ENCODE assay signal across 9 cellular contexts in genomic region chr14:26204954-26205479, GRCh38.
DNase-seq lines count a peak whose midpoint lies in the region; ATAC-seq and TF ChIP-seq lines count a peak whose summit lies in the region.
"Had no signal": no experiment of that assay in that cellular context is flagged by ENCODE, and none has a peak within 500 bp of the region (broad histone marks: within the 10 kb centered on the region; RNA-seq: fewer than 3 reads in every experiment).

No MANE protein-coding gene starts in this region.

- H3K27ac Mint-ChIP-seq in WTC11 (peak overlapping the region; percentile 15; the same call in 1 of the 2 replicates), CD14-positive monocyte (no peak overlapping the region)
- H3K27ac Mint-ChIP-seq in stimulated activated naive B cell treated with anti-CD40 and anti-IgM and Interleukin-4, amounts not matched to agents 10 μg/mL and 1 μg/mL and 100 μg/mL, for 72 hours = no peak overlapping the region

- H2BK120ac ChIP-seq in neuronal stem cell (ENCODE audit: low read depth, low read length) = no peak overlapping the region

- H3K4me1 ChIP-seq in heart right ventricle = peaks cover 0 to 10% (median 0%) of the 10 kb centered on the region in 9 donors
- H3K4me1 ChIP-seq in neuronal stem cell (ENCODE audit: control insufficient read depth in 2 of 2, insufficient read depth in 1 of 2, low read depth in 1 of 2, low read length in 2 of 2) = peaks cover 0 to 2% of the 10 kb centered on the region in 2 donors

- no peak overlapping the region for H2BK5ac ChIP-seq in neuronal stem cell (ENCODE audit: low read length)

- CTCF ChIA-PET in WTC11 (lab: Charles Lee) = interaction anchor here (0.6 to 1.7 kb wide), 7 partner anchors 16 to 804 kb away, joined by 3 to 5 read pairs (median 3); no protein-coding TSS in a partner anchor

- H2AK5ac ChIP-seq in neuronal stem cell (ENCODE audit: low read depth, low read length) = no peak overlapping the region

- H3K79me1 ChIP-seq in neuronal stem cell (ENCODE audit: low read depth, low read length) = no peaks in the 10 kb centered on the region

- 1 to 2% methylated on average over 40 of the region's 40 CpGs for WGBS in heart right ventricle, 2 donors
- no CpG with 5 or more reads among the region's 40 CpGs for WGBS in neuronal stem cell (ENCODE audit: extremely low coverage in 2 of 2, insufficient read length in 2 of 2, insufficient replicate concordance in 1 of 2), 2 donors

- H3K36me3 Mint-ChIP-seq in WTC11 (no peaks in the 10 kb centered on the region), CD14-positive monocyte (no peaks in the 10 kb centered on the region)
- peaks cover 0 to 3% of the 10 kb centered on the region in 2 donors for H3K36me3 Mint-ChIP-seq in stimulated activated naive B cell treated with anti-CD40 and anti-IgM and Interleukin-4, amounts not matched to agents 10 μg/mL and 1 μg/mL and 100 μg/mL, for 72 hours

- H3K4me3 Mint-ChIP-seq in WTC11 (peak overlapping the region; percentile 77), CD14-positive monocyte (peak overlapping the region in 1 of 2 donors; percentile 69)
- peak overlapping the region in 1 of 2 donors; percentile 37 for H3K4me3 Mint-ChIP-seq in stimulated activated naive B cell treated with anti-CD40 and anti-IgM and Interleukin-4, amounts not matched to agents 10 μg/mL and 1 μg/mL and 100 μg/mL, for 72 hours

- H3K4me2 ChIP-seq in neuronal stem cell (ENCODE audit: insufficient read depth, low read length, poor library complexity, severe bottlenecking) = peak overlapping the region; percentile 80

- H3K9me3 ChIP-seq in heart right ventricle (no peaks in the 10 kb centered on the region), neuronal stem cell (replicated peaks in 1 of 2; ENCODE audit: control insufficient read depth in 2 of 2, insufficient read depth in 1 of 2, low read depth in 1 of 2, low read length in 2 of 2) (no peaks in the 10 kb centered on the region)

- no peak overlapping the region for H3K9ac ChIP-seq in neuronal stem cell (ENCODE audit: low read depth, low read length, poor library complexity)

- no peaks in the 10 kb centered on the region for H3K9me3 Mint-ChIP-seq in WTC11
- peaks cover 0 to 8% (median 2%) of the 10 kb centered on the region in 7 donors for H3K9me3 Mint-ChIP-seq in CD14-positive monocyte
- peaks cover 0 to 1% of the 10 kb centered on the region in 2 donors for H3K9me3 Mint-ChIP-seq in stimulated activated naive B cell treated with anti-CD40 and anti-IgM and Interleukin-4, amounts not matched to agents 10 μg/mL and 1 μg/mL and 100 μg/mL, for 72 hours

- no peak overlapping the region for H2BK12ac ChIP-seq in neuronal stem cell (ENCODE audit: low read length)

- POLR2A ChIA-PET in WTC11 (lab: Charles Lee) = interaction anchor here (0.7 to 1.6 kb wide), 2 partner anchors 41 to 248 kb away, joined by 3 to 6 read pairs; no protein-coding TSS in a partner anchor

- intact Hi-C loops in heart right ventricle (cut with DNase I) (no loop called here), CD14-positive monocyte (cut with micrococcal nuclease) (no loop called here)

- H2BK15ac ChIP-seq in neuronal stem cell (ENCODE audit: low read length) = peak overlapping the region; percentile 81

- peak overlapping the region; percentile 73 for H2AFZ ChIP-seq in neuronal stem cell (ENCODE audit: low read length)

- H3K27me3 Mint-ChIP-seq in WTC11 (ENCODE audit: low read depth) (peaks cover 42% of the 10 kb centered on the region), CD14-positive monocyte (ENCODE audit: low read depth in 3 of 3) (peaks cover 37 to 58% (median 55%) of the 10 kb centered on the region in 3 donors)
- H3K27me3 Mint-ChIP-seq in stimulated activated naive B cell treated with anti-CD40 and anti-IgM and Interleukin-4, amounts not matched to agents 10 μg/mL and 1 μg/mL and 100 μg/mL, for 72 hours = peaks cover 29 to 50% of the 10 kb centered on the region in 2 donors

- H3K4me3 ChIP-seq in heart right ventricle (peak overlapping the region; percentile 10 to 54 (median 42)), neuronal stem cell (ENCODE audit: low read length in 2 of 2) (peak overlapping the region in 1 of 2 donors; percentile 68)

- ATAC-seq in WTC11 (peak; percentile 92), heart right ventricle (peak in 5 of 8 donors; percentile 24 to 57 (median 25)), HG02870 (IDR thresholded peaks at IDR 0.05; ENCODE audit: unreplicated experiment) (no peak)
- no peak for ATAC-seq in stimulated activated naive B cell treated with anti-CD40 and anti-IgM and Interleukin-4, amounts not matched to agents 10 μg/mL and 1 μg/mL and 100 μg/mL, for 72 hours (replicated peaks)

- H4K8ac ChIP-seq in neuronal stem cell (ENCODE audit: low read depth, low read length) = no peak overlapping the region

- no peak overlapping the region for H3K4ac ChIP-seq in neuronal stem cell (ENCODE audit: low read length)

- peak overlapping the region; percentile 21 for H3K14ac ChIP-seq in neuronal stem cell (ENCODE audit: low read length)

- H3K4me1 Mint-ChIP-seq in WTC11 (peaks cover 27% of the 10 kb centered on the region), CD14-positive monocyte (peaks cover 3% of the 10 kb centered on the region)
- H3K4me1 Mint-ChIP-seq in stimulated activated naive B cell treated with anti-CD40 and anti-IgM and Interleukin-4, amounts not matched to agents 10 μg/mL and 1 μg/mL and 100 μg/mL, for 72 hours = no peaks in the 10 kb centered on the region

- H3K27me3 ChIP-seq in heart right ventricle = peaks cover 0 to 38% (median 27%) of the 10 kb centered on the region in 7 donors
- H3K27me3 ChIP-seq in neuronal stem cell (ENCODE audit: control insufficient read depth in 3 of 3, insufficient read depth in 3 of 3, low read depth in 1 of 3, low read length in 3 of 3) = no peaks in the 10 kb centered on the region

- H3K27ac ChIP-seq in heart right ventricle = no peak overlapping the region
- no peak overlapping the region for H3K27ac ChIP-seq in neuronal stem cell (replicated peaks; ENCODE audit: low read length)

- H4K91ac ChIP-seq in neuronal stem cell (ENCODE audit: low read depth, low read length, poor library complexity) = peak overlapping the region; percentile 53

- H3K36me3 ChIP-seq in heart right ventricle = no peaks in the 10 kb centered on the region
- no peaks in the 10 kb centered on the region for H3K36me3 ChIP-seq in neuronal stem cell (replicated peaks in 1 of 2; ENCODE audit: control insufficient read depth in 2 of 2, insufficient read depth in 2 of 2, low read length in 2 of 2)

- peak; percentile 33 for DNase-seq in DMS53 treated with DMSO at 0.1 percent for 48 hours (lab: John Stamatoyannopoulos, UW; ENCODE audit: unreplicated experiment)
- peak; percentile 74 for DNase-seq in WTC11 (ENCODE audit: low spot score)
- DNase-seq in heart right ventricle = peak; percentile 5 to 24
- peak; percentile 43 for DNase-seq in neuronal stem cell (ENCODE audit: low spot score)
- DNase-seq in CD14-positive monocyte (ENCODE audit: low spot score) = no peak
- DNase-seq in stimulated activated naive B cell treated with anti-CD40 and anti-IgM and Interleukin-4, amounts not matched to agents 10 μg/mL and 1 μg/mL and 100 μg/mL, for 72 hours = no peak
- DNase-seq in GF-D8 (lab: John Stamatoyannopoulos, UW) = no peak
- DNase-seq: NCI-H1048 had no signal

- no peak for TF ChIP-seq CTCF in WTC11 (IDR thresholded peaks at IDR 0.05)
- TF ChIP-seq CTCF in heart right ventricle (IDR thresholded peaks at IDR 0.05) = no peak
- TF ChIP-seq CTCF in CD14-positive monocyte (IDR thresholded peaks at IDR 0.05) = no peak

- H3K23ac ChIP-seq in neuronal stem cell (ENCODE audit: low read depth, low read length, poor library complexity) = no peak overlapping the region

- peak overlapping the region; percentile 83 for H3K18ac ChIP-seq in neuronal stem cell (ENCODE audit: low read length)

TF ChIP-seq in WTC11, 78 proteins besides CTCF, POLR2A, EP300 and RAD21:
- no peak for TF ChIP-seq ETV6 (CRISPR knock-in tag; IDR thresholded peaks at IDR 0.05)

Comparison
In these comparisons a context has a peak if more than half of its experiments do, and no peak if none do; other contexts are left out.
1. DNase-seq: peak in DMS53 treated with DMSO at 0.1 percent for 48 hours (single experiment), WTC11 (single experiment), heart right ventricle (2 of 2) and neuronal stem cell (single experiment); none in CD14-positive monocyte (single experiment), stimulated activated naive B cell treated with anti-CD40 and anti-IgM and Interleukin-4, amounts not matched to agents 10 μg/mL and 1 μg/mL and 100 μg/mL, for 72 hours (single experiment) and GF-D8 (single experiment).
2. ATAC-seq: peak in WTC11 (single experiment) and heart right ventricle (5 of 8); none in HG02870 (single experiment) and stimulated activated naive B cell treated with anti-CD40 and anti-IgM and Interleukin-4, amounts not matched to agents 10 μg/mL and 1 μg/mL and 100 μg/mL, for 72 hours (0 of 2).